ENCODE assay signal across 9 cellular contexts in the genomic region with DNA sequence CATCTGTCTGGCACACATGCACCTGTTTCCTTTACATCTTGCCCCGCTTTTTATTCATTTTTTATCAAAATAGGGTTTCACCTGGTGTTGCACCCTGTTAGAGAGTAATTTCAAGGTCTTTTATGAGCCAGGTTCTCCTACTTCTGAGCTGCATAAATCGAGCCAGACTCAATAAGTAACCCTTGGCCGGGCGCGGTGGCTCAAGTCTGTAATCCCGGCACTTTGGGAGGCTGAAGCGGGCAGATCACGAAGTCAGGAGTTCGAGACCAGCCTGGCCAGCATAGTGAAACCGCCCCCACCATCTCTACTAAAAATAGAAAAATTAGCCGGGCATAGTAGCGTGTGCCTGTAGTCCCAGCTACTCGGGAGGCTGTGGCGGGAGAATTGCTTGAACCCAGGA. TPM values are rescaled to one million over a fixed set of nuclear protein-coding genes. Genes with fewer than 3 reads are reported as not detected.
DNase-seq lines count a peak whose midpoint lies in the region; ATAC-seq and TF ChIP-seq lines count a peak whose summit lies in the region.
"Had no signal": no experiment of that assay in that cellular context is flagged by ENCODE, and none has a peak within 500 bp of the region (broad histone marks: within the 10 kb centered on the region; RNA-seq: fewer than 3 reads in every experiment).

No MANE protein-coding gene starts in this region.

- H3K4me2 ChIP-seq in PC-9, result peak overlapping the region; percentile 85

- no peaks in the 10 kb centered on the region for H3K36me3 ChIP-seq in CD8-positive, alpha-beta T cell (ENCODE audit: insufficient read depth, low read length)
- no peaks in the 10 kb centered on the region for H3K36me3 ChIP-seq in PC-9 (ENCODE audit: low read depth)
- H3K36me3 ChIP-seq in neutrophil, result no peaks in the 10 kb centered on the region

- H3K27ac Mint-ChIP-seq in CD8-positive, alpha-beta T cell, result peak overlapping the region; percentile 98

- H3K4me1 Mint-ChIP-seq in CD8-positive, alpha-beta T cell (ENCODE audit: low read depth), result peaks cover 10% of the 10 kb centered on the region

- peak overlapping the region; percentile 92 for H3K4me3 Mint-ChIP-seq in CD8-positive, alpha-beta T cell

- H3K36me3 Mint-ChIP-seq in CD8-positive, alpha-beta T cell, result peaks cover 4% of the 10 kb centered on the region

- H2AFZ ChIP-seq in PC-9, result peak overlapping the region; percentile 87

- H4K20me1 ChIP-seq in PC-9 (ENCODE audit: insufficient read depth), result 0 out of 2 replicates have a peak, but pooled peaks cover 1% of the 10 kb centered on the region

- TF ChIP-seq CTCF in CD8-positive, alpha-beta T cell (IDR thresholded peaks at IDR 0.05), result no peak
- no peak for TF ChIP-seq CTCF in PC-9 (conservative IDR thresholded peaks at IDR 0.05)
- TF ChIP-seq CTCF in epithelial cell of esophagus (IDR thresholded peaks at IDR 0.05; ENCODE audit: insufficient read depth, low read depth, low read length, missing control alignments), result no peak
- TF ChIP-seq CTCF in neutrophil (IDR thresholded peaks at IDR 0.05), result no peak

- no peaks in the 10 kb centered on the region for H3K27me3 Mint-ChIP-seq in CD8-positive, alpha-beta T cell (ENCODE audit: low read depth)

- peaks cover 5% of the 10 kb centered on the region for H3K4me1 ChIP-seq in CD8-positive, alpha-beta T cell (ENCODE audit: insufficient read depth, low read length)
- H3K4me1 ChIP-seq in PC-9 (replicated peaks; ENCODE audit: insufficient read depth) (no peaks in the 10 kb centered on the region), neutrophil (ENCODE audit: control insufficient read depth in 1 of 2, insufficient read depth in 1 of 2, low read depth in 1 of 2, low read length in 1 of 2) (peaks cover 19% of the 10 kb centered on the region in 2 experiments)

- no peaks in the 10 kb centered on the region for H3F3A ChIP-seq in PC-9 (ENCODE audit: insufficient read depth, low read depth)

- no TSS peak for BruUV-seq in PC-9 (replicated peaks; lab: Mats Ljungman, UMichigan)

- ATAC-seq in CD8-positive, alpha-beta T cell, result no peak
- no peak for ATAC-seq in left lobe of liver
- ATAC-seq in HG03457 (IDR thresholded peaks at IDR 0.05; ENCODE audit: unreplicated experiment), result no peak

- H3K9me2 ChIP-seq in PC-9 (ENCODE audit: insufficient read depth), result no peaks in the 10 kb centered on the region

- H3K27ac ChIP-seq in CD8-positive, alpha-beta T cell (ENCODE audit: low read depth, low read length), result peak overlapping the region; percentile 100
- H3K27ac ChIP-seq in PC-9 (no peak overlapping the region), neutrophil (peak overlapping the region; percentile 89)

- H3K9me3 ChIP-seq in CD8-positive, alpha-beta T cell (ENCODE audit: low read length), result no peaks in the 10 kb centered on the region
- H3K9me3 ChIP-seq in PC-9 (ENCODE audit: insufficient read depth, low read depth) (no peaks in the 10 kb centered on the region), neutrophil (no peaks in the 10 kb centered on the region)

- peaks cover 5% of the 10 kb centered on the region; the same call in 1 of the 2 replicates for H3K79me2 ChIP-seq in PC-9 (ENCODE audit: low read depth)

- no peaks in the 10 kb centered on the region for H3K9me3 Mint-ChIP-seq in CD8-positive, alpha-beta T cell

- no peak for DNase-seq in CD8-positive, alpha-beta T cell
- DNase-seq in PC-9 (no peak), epithelial cell of esophagus (ENCODE audit: low read depth) (no peak), left lobe of liver (ENCODE audit: low spot score) (no peak), NCI-H524 (lab: John Stamatoyannopoulos, UW) (no peak), NCI-H2081 (lab: John Stamatoyannopoulos, UW) (no peak)
- DNase-seq: NCI-H446 had no signal

- intact Hi-C loops in CD8-positive, alpha-beta T cell (cut with DNase I, micrococcal nuclease), result loop anchor here (1.0 to 10.0 kb wide), 5 partner anchors 31 to 857 kb away; no protein-coding TSS in a partner anchor
- intact Hi-C loops in PC-9 (cut with micrococcal nuclease; ENCODE audit: unreplicated experiment), result no loop called here

- POLR2A ChIA-PET in CD8-positive, alpha-beta T cell (lab: Charles Lee), result no interaction called here
- POLR2A ChIA-PET in PC-9 (lab: Charles Lee; ENCODE audit: unreplicated experiment), result no interaction called here

- CTCF ChIA-PET in CD8-positive, alpha-beta T cell (lab: Charles Lee), result no interaction called here
- CTCF ChIA-PET in PC-9 (lab: Charles Lee), result no interaction called here

- peak overlapping the region; percentile 100 for H3K4me3 ChIP-seq in CD8-positive, alpha-beta T cell (ENCODE audit: low read depth, low read length)
- H3K4me3 ChIP-seq in PC-9 (peak overlapping the region; percentile 79), epithelial cell of esophagus (ENCODE audit: low read length) (peak overlapping the region; percentile 78), neutrophil (ENCODE audit: low read depth in 1 of 2, low read length in 1 of 2) (peak overlapping the region; percentile 97 to 100)

- no peaks in the 10 kb centered on the region for H3K27me3 ChIP-seq in CD8-positive, alpha-beta T cell (ENCODE audit: insufficient read depth, low read length)
- H3K27me3 ChIP-seq in PC-9 (ENCODE audit: insufficient read depth, low read depth) (no peaks in the 10 kb centered on the region), neutrophil (no peaks in the 10 kb centered on the region)

RNA-seq across cellular contexts. Expression of gene PPP2R3B, which starts 1.0 kb away (rescaled TPM):
- 10 to 100 TPM; 17.6 to 19.5 TPM for total RNA-seq in CD8-positive, alpha-beta T cell
- total RNA-seq in PC-9 (2021) (32.5 and 39.2 TPM in 2 replicates), left lobe of liver (9.3 TPM)
